Comparison of ENCODE assay signal across 3 cellular contexts in genomic region chr10:73829090-73829489, GRCh38.
TF ChIP-seq lines count a peak whose summit lies in the region.

No MANE protein-coding gene starts in this region.

TF ChIP-seq in A549, 52 proteins besides CTCF, POLR2A, EP300 and RAD21:
- TF ChIP-seq ZC3H11A (IDR thresholded peaks at IDR 0.05) = peak; percentile 96

TF ChIP-seq in HEK293, 187 proteins besides CTCF, POLR2A, EP300 and RAD21 (continues in another document):
- peak; percentile 86 for TF ChIP-seq ZBTB8A (tag by site-specific recombination; IDR thresholded peaks at IDR 0.05)
- peak; percentile 87; the same call in 1 of the 2 replicates for TF ChIP-seq ZNF560 (tag by site-specific recombination; IDR thresholded peaks at IDR 0.05; ENCODE audit: borderline replicate concordance)
- TF ChIP-seq, protein P1, sequence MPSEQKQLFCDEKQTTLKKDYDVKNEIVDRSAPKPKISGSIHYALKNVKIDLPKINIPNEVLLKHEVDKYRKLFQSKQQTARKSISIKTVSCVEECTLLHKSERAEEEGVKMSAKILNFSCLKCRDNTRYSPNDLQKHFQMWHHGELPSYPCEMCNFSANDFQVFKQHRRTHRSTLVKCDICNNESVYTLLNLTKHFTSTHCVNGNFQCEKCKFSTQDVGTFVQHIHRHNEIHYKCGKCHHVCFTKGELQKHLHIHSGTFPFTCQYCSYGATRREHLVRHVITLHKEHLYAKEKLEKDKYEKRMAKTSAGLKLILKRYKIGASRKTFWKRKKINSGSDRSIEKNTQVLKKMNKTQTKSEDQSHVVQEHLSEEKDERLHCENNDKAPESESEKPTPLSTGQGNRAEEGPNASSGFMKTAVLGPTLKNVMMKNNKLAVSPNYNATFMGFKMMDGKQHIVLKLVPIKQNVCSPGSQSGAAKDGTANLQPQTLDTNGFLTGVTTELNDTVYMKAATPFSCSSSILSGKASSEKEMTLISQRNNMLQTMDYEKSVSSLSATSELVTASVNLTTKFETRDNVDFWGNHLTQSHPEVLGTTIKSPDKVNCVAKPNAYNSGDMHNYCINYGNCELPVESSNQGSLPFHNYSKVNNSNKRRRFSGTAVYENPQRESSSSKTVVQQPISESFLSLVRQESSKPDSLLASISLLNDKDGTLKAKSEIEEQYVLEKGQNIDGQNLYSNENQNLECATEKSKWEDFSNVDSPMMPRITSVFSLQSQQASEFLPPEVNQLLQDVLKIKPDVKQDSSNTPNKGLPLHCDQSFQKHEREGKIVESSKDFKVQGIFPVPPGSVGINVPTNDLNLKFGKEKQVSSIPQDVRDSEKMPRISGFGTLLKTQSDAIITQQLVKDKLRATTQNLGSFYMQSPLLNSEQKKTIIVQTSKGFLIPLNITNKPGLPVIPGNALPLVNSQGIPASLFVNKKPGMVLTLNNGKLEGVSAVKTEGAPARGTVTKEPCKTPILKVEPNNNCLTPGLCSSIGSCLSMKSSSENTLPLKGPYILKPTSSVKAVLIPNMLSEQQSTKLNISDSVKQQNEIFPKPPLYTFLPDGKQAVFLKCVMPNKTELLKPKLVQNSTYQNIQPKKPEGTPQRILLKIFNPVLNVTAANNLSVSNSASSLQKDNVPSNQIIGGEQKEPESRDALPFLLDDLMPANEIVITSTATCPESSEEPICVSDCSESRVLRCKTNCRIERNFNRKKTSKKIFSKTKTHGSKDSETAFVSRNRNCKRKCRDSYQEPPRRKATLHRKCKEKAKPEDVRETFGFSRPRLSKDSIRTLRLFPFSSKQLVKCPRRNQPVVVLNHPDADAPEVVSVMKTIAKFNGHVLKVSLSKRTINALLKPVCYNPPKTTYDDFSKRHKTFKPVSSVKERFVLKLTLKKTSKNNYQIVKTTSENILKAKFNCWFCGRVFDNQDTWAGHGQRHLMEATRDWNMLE (tag by site-specific recombination; conservative IDR thresholded peaks at IDR 0.05; ENCODE audit: low read depth) = peak; percentile 97
- peak; percentile 87 for TF ChIP-seq ZNF558 (tag by site-specific recombination; IDR thresholded peaks at IDR 0.05)
- TF ChIP-seq ZBTB11 (tag by site-specific recombination; conservative IDR thresholded peaks at IDR 0.05; ENCODE audit: low read depth) = peak; percentile 87
- peak; percentile 60 for TF ChIP-seq ZNF654 (tag by site-specific recombination; IDR thresholded peaks at IDR 0.05; ENCODE audit: low read depth)
- TF ChIP-seq ZNF404 (tag by site-specific recombination; IDR thresholded peaks at IDR 0.05) = 0 out of 2 replicates have a peak, but pooled peaks have one; percentile 57
- TF ChIP-seq REST (tag by site-specific recombination; IDR thresholded peaks at IDR 0.05) = peak; percentile 82
- TF ChIP-seq ZNF354C (tag by site-specific recombination; IDR thresholded peaks at IDR 0.05; ENCODE audit: borderline replicate concordance, low read depth) = peak; percentile 87; the same call in 1 of the 2 replicates
- peak; percentile 95 for TF ChIP-seq ZNF555 (tag by site-specific recombination; conservative IDR thresholded peaks at IDR 0.05)
- peak; percentile 78 for TF ChIP-seq ZNF629 (tag by site-specific recombination; IDR thresholded peaks at IDR 0.05)
- TF ChIP-seq ZXDB (tag by site-specific recombination; IDR thresholded peaks at IDR 0.05) = peak; percentile 85
- TF ChIP-seq ZNF530 (tag by site-specific recombination; IDR thresholded peaks at IDR 0.05; ENCODE audit: low read depth) = 0 out of 2 replicates have a peak, but pooled peaks have one; percentile 17

TF ChIP-seq in K562, 482 proteins besides CTCF, POLR2A, EP300 and RAD21:
- TF ChIP-seq ZC3H11A (IDR thresholded peaks at IDR 0.05; ENCODE audit: low read depth, low read length) = peak; percentile 38; the same call in 1 of the 2 replicates
